In the genomic region with DNA sequence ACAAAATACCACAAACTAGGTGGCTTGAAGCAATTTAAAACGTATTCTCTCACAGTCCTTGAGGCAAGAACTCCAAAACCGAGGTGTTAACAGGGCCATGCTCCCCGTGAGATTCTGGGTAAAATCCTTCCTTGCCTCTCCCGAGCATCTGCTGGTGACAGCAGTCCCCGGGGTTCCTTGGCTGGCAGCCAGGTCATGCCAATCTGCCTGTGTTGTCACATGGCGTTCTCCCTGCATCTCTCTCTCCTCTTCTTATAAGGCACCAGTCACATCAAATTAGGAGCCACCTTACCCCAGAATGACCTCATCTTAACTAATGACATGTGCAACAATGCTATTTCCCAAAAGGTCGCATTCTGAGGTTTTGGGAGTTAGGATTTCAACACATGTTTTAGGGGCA, we compare ENCODE assay signal across 27 cellular contexts. TPM values are rescaled to one million over a fixed set of nuclear protein-coding genes. Genes with fewer than 3 reads are reported as not detected.
DNase-seq lines count a peak whose midpoint lies in the region; ATAC-seq and TF ChIP-seq lines count a peak whose summit lies in the region.
"Had no signal": no experiment of that assay in that cellular context is flagged by ENCODE, and none has a peak within 500 bp of the region (broad histone marks: within the 10 kb centered on the region; RNA-seq: fewer than 3 reads in every experiment).

No MANE protein-coding gene starts in this region.

- H3K36me3 ChIP-seq in left ventricle myocardium inferior = peaks cover 14% of the 10 kb centered on the region
- H3K36me3 ChIP-seq: BLaER1, prostate gland had no signal

- H3K27ac ChIP-seq in left ventricle myocardium inferior (replicated peaks) = no peak overlapping the region
- H3K27ac ChIP-seq: BLaER1, esophagus muscularis mucosa, foreskin keratinocyte, prostate gland, skin epidermis, tibial nerve had no signal

- peaks cover 14% of the 10 kb centered on the region for H3K9me3 ChIP-seq in left ventricle myocardium inferior (replicated peaks)
- H3K9me3 ChIP-seq: prostate gland had no signal

- H3K4me1 ChIP-seq in left ventricle myocardium inferior = peaks cover 6% of the 10 kb centered on the region
- H3K4me1 ChIP-seq: BLaER1, esophagus muscularis mucosa, foreskin keratinocyte, prostate gland had no signal

- ATAC-seq in left ventricle myocardium superior (no peak), HG03025 (IDR thresholded peaks at IDR 0.05; ENCODE audit: low FRiP score, unreplicated experiment) (no peak)
- ATAC-seq in stimulated activated naive CD8-positive, alpha-beta T cell treated with anti-CD3 and anti-CD28 coated beads, Interleukin-15, Interleukin-2, amounts not matched to agents 100 U/mL and 50 U/mL, for 24 hours = no peak
- ATAC-seq: activated naive CD4-positive, alpha-beta T cell treated with anti-CD3 and anti-CD28 coated beads, Interleukin-2, amount 50 U/mL, for 72 hours; foreskin keratinocyte; left colon had no signal

- H3K4me3 ChIP-seq in left ventricle myocardium inferior = no peak overlapping the region
- H3K4me3 ChIP-seq: BLaER1, esophagus muscularis mucosa, prostate gland, skin epidermis, tibial nerve had no signal

- peak; percentile 26 for DNase-seq in left ventricle myocardium superior
- no peak for DNase-seq in left ventricle myocardium inferior
- peak; percentile 17 for DNase-seq in NCI-H345 treated with DMSO at 0.1 percent for 48 hours (lab: John Stamatoyannopoulos, UW; ENCODE audit: unreplicated experiment)
- DNase-seq in cerebellar nuclear complex (lab: John Stamatoyannopoulos, UW) = peak; percentile 43 to 44
- DNase-seq in DMS79 (lab: John Stamatoyannopoulos, UW) = no peak
- no peak for DNase-seq in stimulated activated naive CD8-positive, alpha-beta T cell treated with anti-CD3 and anti-CD28 coated beads, Interleukin-15, Interleukin-2, amounts not matched to agents 100 U/mL and 50 U/mL, for 24 hours
- DNase-seq in stimulated activated CD4-positive, alpha-beta T cell treated with anti-CD3 and anti-CD28 coated beads, Interleukin-12 subunit alpha, Interleukin-12 subunit beta, amount 100 ng/mL, for 4 hours = no peak
- DNase-seq: activated CD4-positive, alpha-beta memory T cell treated with anti-CD3 and anti-CD28 coated beads, Interleukin-2, amount 10 ng/mL, durations not matched to agents 7 days and 5 days; activated CD4-positive, alpha-beta T cell treated with anti-CD3 and anti-CD28 coated beads for 1 hour; activated CD8-positive, alpha-beta memory T cell treated with anti-CD3 and anti-CD28 coated beads, Interleukin-2, amount 50 U/mL, for 48 hours; cortex of kidney; DMS79 treated with DMSO at 0.1 percent for 48 hours; foreskin keratinocyte; immature natural killer cell; left colon; mesendoderm; NCI-H1092; stimulated activated CD4-positive, alpha-beta T cell treated with anti-CD3 and anti-CD28 coated beads, Interleukin-1b, Interleukin-23, amount 100 ng/mL, for 48 hours had no signal

- TF ChIP-seq CTCF in left ventricle myocardium inferior (IDR thresholded peaks at IDR 0.05; ENCODE audit: borderline replicate concordance) = no peak

- no peaks in the 10 kb centered on the region for H3K27me3 ChIP-seq in left ventricle myocardium inferior (ENCODE audit: low read depth)
- H3K27me3 ChIP-seq: BLaER1, esophagus muscularis mucosa, foreskin keratinocyte, tibial nerve had no signal

- intact Hi-C loops in left ventricle myocardium superior (cut with micrococcal nuclease) (no loop called here), left ventricle myocardium inferior (cut with micrococcal nuclease) (no loop called here)

RNA-seq across cellular contexts. Expression of gene LRRN1, which starts 26.3 kb away (rescaled TPM):
- total RNA-seq in left ventricle myocardium superior (0.12 TPM), left ventricle myocardium inferior (0.11 TPM)
- total RNA-seq: activated T-helper 2 cell treated with anti-CD3 and anti-CD28 coated beads, Interferon-gamma antibody, Interleukin-2, Interleukin-4, amounts not matched to agents 10 μg/mL and 5 μg/mL and 100 μg/mL, durations not matched to agents 14 hours and 24 hours and 36 hours; T-helper 2 cell treated with Interferon-gamma antibody and Interleukin-4, amounts not matched to agents 100 ng/mL and 5 ng/mL, for 36 hours had no signal

Comparison
In these comparisons a context has a peak if more than half of its experiments do, and no peak if none do; other contexts are left out.
1. DNase-seq: peak in left ventricle myocardium superior (single experiment), NCI-H345 treated with DMSO at 0.1 percent for 48 hours (single experiment) and cerebellar nuclear complex (2 of 2); none in left ventricle myocardium inferior (single experiment), DMS79 (single experiment), stimulated activated naive CD8-positive, alpha-beta T cell treated with anti-CD3 and anti-CD28 coated beads, Interleukin-15, Interleukin-2, amounts not matched to agents 100 U/mL and 50 U/mL, for 24 hours (single experiment) and stimulated activated CD4-positive, alpha-beta T cell treated with anti-CD3 and anti-CD28 coated beads, Interleukin-12 subunit alpha, Interleukin-12 subunit beta, amount 100 ng/mL, for 4 hours (single experiment).